In the genomic region with DNA sequence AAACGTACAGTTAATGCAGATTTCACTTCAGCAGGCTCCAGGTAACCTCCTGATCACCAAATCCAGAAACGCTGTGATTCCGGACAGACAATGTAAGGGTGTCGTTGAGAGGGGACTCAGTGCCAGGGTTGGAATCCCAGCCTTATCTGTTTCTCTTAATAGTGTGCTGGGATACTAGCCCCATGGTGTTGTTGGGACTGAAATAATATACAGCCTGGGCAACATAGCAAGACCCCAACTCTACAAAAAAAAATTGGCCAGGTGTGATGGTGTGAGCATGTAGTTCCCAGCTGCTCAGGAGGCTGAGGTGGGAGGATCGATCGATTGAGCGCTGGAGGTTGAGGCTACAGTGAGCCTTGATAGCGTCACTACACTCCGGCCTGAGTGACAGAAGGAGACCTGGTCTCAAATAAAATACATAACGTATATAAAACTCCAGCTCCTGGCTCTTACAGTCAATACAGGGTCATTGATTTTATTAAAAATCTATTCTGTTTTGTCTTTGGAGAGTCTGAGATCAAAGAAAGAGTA, we compare ENCODE assay signal across 8 cellular contexts. TPM values are rescaled to one million over a fixed set of nuclear protein-coding genes. Genes with fewer than 3 reads are reported as not detected.
DNase-seq lines count a peak whose midpoint lies in the region; ATAC-seq and TF ChIP-seq lines count a peak whose summit lies in the region.

No MANE protein-coding gene starts in this region.

- no peak for DNase-seq in AG09309 (ENCODE audit: low read depth)
- no peak for DNase-seq in Karpas-422
- DNase-seq in naive thymus-derived CD8-positive, alpha-beta T cell, result no peak
- DNase-seq in retina, result no peak
- DNase-seq in A172 (ENCODE audit: low spot score), result no peak

- peak overlapping the region; percentile 97 for H3K9ac ChIP-seq in Karpas-422 (ENCODE audit: low read length)

- no peaks in the 10 kb centered on the region for H3K27me3 ChIP-seq in Karpas-422 (ENCODE audit: low read length)

- H3K4me2 ChIP-seq in Karpas-422 (ENCODE audit: low read depth, low read length, poor library complexity, severe bottlenecking), result peak overlapping the region; percentile 83

- H3K9me3 ChIP-seq in Karpas-422 (ENCODE audit: low read length), result no peaks in the 10 kb centered on the region

- peak overlapping the region; percentile 83 for H3K27ac Mint-ChIP-seq in dendritic cell treated with granulocyte-macrophage colony-stimulating factor and Interleukin-4, amounts not matched to agents 40 ng/mL and 50 ng/mL, for 4 days
- peak overlapping the region; percentile 61 to 98 (median 89) for H3K27ac Mint-ChIP-seq in naive thymus-derived CD8-positive, alpha-beta T cell

- peaks cover 5% of the 10 kb centered on the region; the same call in 1 of the 2 replicates for H4K20me1 ChIP-seq in Karpas-422 (ENCODE audit: insufficient read depth, low read depth, low read length)

- no peak for ATAC-seq in naive thymus-derived CD8-positive, alpha-beta T cell
- ATAC-seq in GM18867 (IDR thresholded peaks at IDR 0.05; ENCODE audit: unreplicated experiment), result no peak
- ATAC-seq in GM18858 (IDR thresholded peaks at IDR 0.05; ENCODE audit: unreplicated experiment), result no peak

- H3K27ac ChIP-seq in Karpas-422 (ENCODE audit: low read length), result peak overlapping the region; percentile 39; the same call in 1 of the 2 replicates

- peaks cover 28% of the 10 kb centered on the region for H3K36me3 ChIP-seq in Karpas-422 (ENCODE audit: insufficient read depth, low read length)

- intact Hi-C loops in dendritic cell treated with granulocyte-macrophage colony-stimulating factor and Interleukin-4, amounts not matched to agents 40 ng/mL and 50 ng/mL, for 4 days (cut with micrococcal nuclease), result loop anchor here (2.0 to 5.0 kb wide), 2 partner anchors 76 to 120 kb away; partner anchors contain the start of genes RFC5 and WSB2

- no peaks in the 10 kb centered on the region for H3K9me3 Mint-ChIP-seq in dendritic cell treated with granulocyte-macrophage colony-stimulating factor and Interleukin-4, amounts not matched to agents 40 ng/mL and 50 ng/mL, for 4 days
- no peaks in the 10 kb centered on the region for H3K9me3 Mint-ChIP-seq in naive thymus-derived CD8-positive, alpha-beta T cell

- peak overlapping the region; percentile 87 for H3K4me3 ChIP-seq in AG09309 (ENCODE audit: control insufficient read depth, low read depth, low read length)
- peak overlapping the region; percentile 79 for H3K4me3 ChIP-seq in Karpas-422 (ENCODE audit: low read length)

- H3K36me3 Mint-ChIP-seq in dendritic cell treated with granulocyte-macrophage colony-stimulating factor and Interleukin-4, amounts not matched to agents 40 ng/mL and 50 ng/mL, for 4 days (ENCODE audit: low read depth), result peaks cover 59% of the 10 kb centered on the region
- H3K36me3 Mint-ChIP-seq in naive thymus-derived CD8-positive, alpha-beta T cell, result peaks cover 0 to 35% (median 15%) of the 10 kb centered on the region in 3 donors

- POLR2A ChIA-PET in naive thymus-derived CD8-positive, alpha-beta T cell (lab: Charles Lee), result interaction anchor here (0.5 to 3.1 kb wide), 4 partner anchors 12 to 236 kb away, joined by 3 to 13 read pairs (median 3); partner anchors contain the start of gene TAOK3

- H3K79me2 ChIP-seq in Karpas-422 (ENCODE audit: low read length), result peaks cover 59% of the 10 kb centered on the region

- H3K9me2 ChIP-seq in Karpas-422 (replicated peaks; ENCODE audit: insufficient read depth, low read length), result no peaks in the 10 kb centered on the region

- TF ChIP-seq CTCF in AG09309 (IDR thresholded peaks at IDR 0.05; ENCODE audit: control insufficient read depth, insufficient read depth, low read depth, low read length, missing control alignments), result no peak

- peak overlapping the region; percentile 88 for H3K4me3 Mint-ChIP-seq in dendritic cell treated with granulocyte-macrophage colony-stimulating factor and Interleukin-4, amounts not matched to agents 40 ng/mL and 50 ng/mL, for 4 days
- peak overlapping the region; percentile 85 to 99 (median 94) for H3K4me3 Mint-ChIP-seq in naive thymus-derived CD8-positive, alpha-beta T cell

- peaks cover 21% of the 10 kb centered on the region for H3K4me1 Mint-ChIP-seq in dendritic cell treated with granulocyte-macrophage colony-stimulating factor and Interleukin-4, amounts not matched to agents 40 ng/mL and 50 ng/mL, for 4 days (ENCODE audit: low read depth)
- peaks cover 9 to 41% (median 27%) of the 10 kb centered on the region in 4 donors for H3K4me1 Mint-ChIP-seq in naive thymus-derived CD8-positive, alpha-beta T cell

- H3K27me3 Mint-ChIP-seq in dendritic cell treated with granulocyte-macrophage colony-stimulating factor and Interleukin-4, amounts not matched to agents 40 ng/mL and 50 ng/mL, for 4 days, result no peaks in the 10 kb centered on the region
- H3K27me3 Mint-ChIP-seq in naive thymus-derived CD8-positive, alpha-beta T cell, result no peaks in the 10 kb centered on the region

- no peak overlapping the region for H2AFZ ChIP-seq in Karpas-422 (ENCODE audit: low read length)

- peaks cover 18% of the 10 kb centered on the region for H3K4me1 ChIP-seq in Karpas-422 (ENCODE audit: low read length)

RNA-seq across cellular contexts. Expression of gene PEBP1, which starts 1.3 kb away (rescaled TPM):
- 138 and 168 TPM in 2 replicates for total RNA-seq in Karpas-422 (2014; rRNA removed; shearing (Covaris generic); ENCODE audit: low replicate concordance)
- total RNA-seq in naive thymus-derived CD8-positive, alpha-beta T cell, result 10 to 100 TPM; 85.2 to 86.7 TPM
- 100 to 1,000 TPM; 290 to 344 (median 340) TPM for polyA plus RNA-seq in naive thymus-derived CD8-positive, alpha-beta T cell
- 325 and 341 TPM in 2 replicates for total RNA-seq in A172 (2014; rRNA removed; shearing (Covaris generic))

RNA-seq across cellular contexts. Expression of gene VSIG10, which starts 33.4 kb away (rescaled TPM):
- 5.0 and 23.2 TPM in 2 replicates for total RNA-seq in Karpas-422 (2014; rRNA removed; shearing (Covaris generic); ENCODE audit: low replicate concordance)
- total RNA-seq in naive thymus-derived CD8-positive, alpha-beta T cell, result 1 to 10 TPM; 3.2 to 5.0 TPM
- 1 to 10 TPM; 2.0 to 3.1 (median 2.1) TPM for polyA plus RNA-seq in naive thymus-derived CD8-positive, alpha-beta T cell
- 14.8 and 21.9 TPM in 2 replicates for total RNA-seq in A172 (2014; rRNA removed; shearing (Covaris generic))
